Comparison of ENCODE assay signal across 36 cellular contexts in genomic region chr17:75817571-75817970, GRCh38.
"Had no signal": no experiment of that assay in that cellular context is flagged by ENCODE, and none has a peak within 500 bp of the region (broad histone marks: within the 10 kb centered on the region; RNA-seq: fewer than 3 reads in every experiment).

No MANE protein-coding gene starts in this region.

- H3K4me3 Mint-ChIP-seq: activated CD8-positive, alpha-beta memory T cell treated with anti-CD3 and anti-CD28 coated beads, Interleukin-2, amount 10 ng/mL, durations not matched to agents 7 days and 5 days; activated naive CD8-positive, alpha-beta T cell treated with anti-CD3 and anti-CD28 coated beads for 36 hours had no signal

- H3K4me3 ChIP-seq: MG63, Peyer's patch had no signal

- H3K9me3 ChIP-seq: MG63, Peyer's patch had no signal

- DNase-seq: activated CD4-positive, alpha-beta T cell treated with anti-CD3 and anti-CD28 coated beads for 1 hour; activated CD4-positive, alpha-beta T cell treated with anti-CD3 and anti-CD28 coated beads for 48 hours; activated CD4-positive, alpha-beta T cell treated with anti-CD3 and anti-CD28 coated beads, Interleukin-2, amount 50 U/mL, for 48 hours; activated CD4-positive, CD25-positive, alpha-beta regulatory T cell; activated CD8-positive, alpha-beta memory T cell treated with anti-CD3 and anti-CD28 coated beads for 24 hours; activated CD8-positive, alpha-beta memory T cell treated with anti-CD3 and anti-CD28 coated beads, Interleukin-2, amount 10 ng/mL, durations not matched to agents 7 days and 5 days; activated CD8-positive, alpha-beta memory T cell treated with anti-CD3 and anti-CD28 coated beads, Interleukin-2, amount 50 U/mL, for 48 hours; activated effector memory CD4-positive, alpha-beta T cell treated with anti-CD3 and anti-CD28 coated beads, Interleukin-2, amount 50 U/mL, for 16 hours; activated naive CD4-positive, alpha-beta T cell; activated naive CD4-positive, alpha-beta T cell treated with anti-CD3 and anti-CD28 coated beads, Interleukin-2, amount 50 U/mL, for 16 hours; activated naive CD8-positive, alpha-beta T cell treated with anti-CD3 and anti-CD28 coated beads for 36 hours; activated T-cell treated with anti-CD3 and anti-CD28 coated beads, Interleukin-2, amount 50 U/mL, for 1 hour; amniotic stem cell; aorta; brain microvascular endothelial cell; central memory CD4-positive, alpha-beta T cell; Kasumi-1; KG1; MG63; NCI-H1048; NCI-H1105 treated with DMSO at 0.1 percent for 48 hours; NCI-H1436; NCI-H1694; NCI-H1930; NCI-H2081 treated with DMSO at 0.1 percent for 48 hours; NCI-H345; NCI-H524 treated with DMSO at 0.1 percent for 48 hours; PC-3; Peyer's patch; RPMI8226; SW 1271; T-helper 1 cell; T-helper 2 cell; T-helper 9 cell had no signal

- ATAC-seq: activated CD8-positive, alpha-beta memory T cell treated with anti-CD3 and anti-CD28 coated beads, Interleukin-2, amount 10 ng/mL, durations not matched to agents 7 days and 5 days; PC-3; Right ventricle myocardium inferior had no signal

- H3K9me3 Mint-ChIP-seq: activated naive CD8-positive, alpha-beta T cell treated with anti-CD3 and anti-CD28 coated beads for 36 hours had no signal

- H3K27me3 ChIP-seq: brain microvascular endothelial cell, MG63, Peyer's patch had no signal

- H3K27ac ChIP-seq: brain microvascular endothelial cell, Peyer's patch, WERI-Rb-1 had no signal

- H3K27ac Mint-ChIP-seq: activated CD8-positive, alpha-beta memory T cell treated with anti-CD3 and anti-CD28 coated beads, Interleukin-2, amount 10 ng/mL, durations not matched to agents 7 days and 5 days; activated naive CD8-positive, alpha-beta T cell treated with anti-CD3 and anti-CD28 coated beads for 36 hours had no signal

- H3K27me3 Mint-ChIP-seq: activated CD8-positive, alpha-beta memory T cell treated with anti-CD3 and anti-CD28 coated beads, Interleukin-2, amount 10 ng/mL, durations not matched to agents 7 days and 5 days; activated naive CD8-positive, alpha-beta T cell treated with anti-CD3 and anti-CD28 coated beads for 36 hours had no signal
